In the genomic region with DNA sequence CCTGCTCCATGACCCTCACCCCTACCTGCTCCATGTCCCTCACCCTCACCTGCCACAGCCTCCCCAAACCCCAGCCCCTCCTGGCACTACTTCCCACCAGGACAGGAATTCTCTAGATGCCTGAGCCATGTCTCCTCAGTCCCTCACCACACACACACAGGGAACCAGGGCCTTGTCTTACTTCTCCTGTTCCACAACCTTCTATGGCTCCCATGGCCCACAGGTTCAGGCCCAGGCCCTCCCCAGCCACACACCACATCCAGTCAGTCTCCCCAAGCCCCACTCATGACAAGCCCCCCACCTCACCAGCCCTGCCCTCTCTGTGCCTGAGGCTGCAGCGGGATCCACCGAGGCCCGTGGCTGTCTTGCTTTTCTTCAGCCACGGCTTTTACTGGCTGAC, we compare ENCODE assay signal across 21 cellular contexts. TPM values are rescaled to one million over a fixed set of nuclear protein-coding genes. Genes with fewer than 3 reads are reported as not detected.
DNase-seq lines count a peak whose midpoint lies in the region; ATAC-seq and TF ChIP-seq lines count a peak whose summit lies in the region.
"Had no signal": no experiment of that assay in that cellular context is flagged by ENCODE, and none has a peak within 500 bp of the region (broad histone marks: within the 10 kb centered on the region; RNA-seq: fewer than 3 reads in every experiment).

No MANE protein-coding gene starts in this region.

- peaks cover 10% of the 10 kb centered on the region for H3K27me3 Mint-ChIP-seq in CD4-positive, CD25-positive, alpha-beta regulatory T cell
- peaks cover 2% of the 10 kb centered on the region for H3K27me3 Mint-ChIP-seq in activated T-helper 1 cell treated with anti-CD3 and anti-CD28 coated beads, Interleukin-12 subunit alpha, Interleukin-12 subunit beta, Interleukin-2, Interleukin-4 antibody, amounts not matched to agents 30 ng/mL and 10 ng/mL and 1 ng/mL, durations not matched to agents 14 hours and 24 hours and 36 hours (ENCODE audit: insufficient read depth)
- H3K27me3 Mint-ChIP-seq in nephron progenitor cell (ENCODE audit: low read depth, poor library complexity) (peaks cover 7% of the 10 kb centered on the region), Caco-2 (ENCODE audit: insufficient read depth, unreplicated experiment) (no peaks in the 10 kb centered on the region), glutamatergic neuron (ENCODE audit: unreplicated experiment) (peaks cover 6% of the 10 kb centered on the region)

- peak overlapping the region; percentile 32 to 46 (median 44) for H3K4me3 Mint-ChIP-seq in CD4-positive, CD25-positive, alpha-beta regulatory T cell
- peak overlapping the region; percentile 37 for H3K4me3 Mint-ChIP-seq in activated T-helper 1 cell treated with anti-CD3 and anti-CD28 coated beads, Interleukin-12 subunit alpha, Interleukin-12 subunit beta, Interleukin-2, Interleukin-4 antibody, amounts not matched to agents 30 ng/mL and 10 ng/mL and 1 ng/mL, durations not matched to agents 14 hours and 24 hours and 36 hours
- peak overlapping the region; percentile 38 for H3K4me3 Mint-ChIP-seq in nephron progenitor cell
- no peak overlapping the region for H3K4me3 Mint-ChIP-seq in Caco-2 (ENCODE audit: unreplicated experiment)
- no peak overlapping the region for H3K4me3 Mint-ChIP-seq in glutamatergic neuron (ENCODE audit: unreplicated experiment)

- peaks cover 6% of the 10 kb centered on the region for H3K36me3 Mint-ChIP-seq in CD4-positive, CD25-positive, alpha-beta regulatory T cell
- peaks cover 12% of the 10 kb centered on the region for H3K36me3 Mint-ChIP-seq in activated T-helper 1 cell treated with anti-CD3 and anti-CD28 coated beads, Interleukin-12 subunit alpha, Interleukin-12 subunit beta, Interleukin-2, Interleukin-4 antibody, amounts not matched to agents 30 ng/mL and 10 ng/mL and 1 ng/mL, durations not matched to agents 14 hours and 24 hours and 36 hours (ENCODE audit: low read depth)
- H3K36me3 Mint-ChIP-seq in nephron progenitor cell (ENCODE audit: low read depth) (no peaks in the 10 kb centered on the region), Caco-2 (ENCODE audit: insufficient read depth, unreplicated experiment) (peaks cover 12% of the 10 kb centered on the region), glutamatergic neuron (ENCODE audit: unreplicated experiment) (no peaks in the 10 kb centered on the region)

- H3K27ac ChIP-seq in CD4-positive, CD25-positive, alpha-beta regulatory T cell (ENCODE audit: insufficient read depth, low read length, poor library complexity, severe bottlenecking), result no peak overlapping the region
- no peak overlapping the region for H3K27ac ChIP-seq in DOHH2 (ENCODE audit: low read depth, low read length)
- H3K27ac ChIP-seq: left ventricle myocardium inferior, pancreas, SJSA1, vagina had no signal

- no peak for ATAC-seq in CD4-positive, CD25-positive, alpha-beta regulatory T cell (ENCODE audit: low read depth in 2 of 2)
- no peak for ATAC-seq in stimulated activated naive CD8-positive, alpha-beta T cell treated with anti-CD3 and anti-CD28 coated beads, Interleukin-15, Interleukin-2, amounts not matched to agents 100 U/mL and 50 U/mL, for 24 hours
- ATAC-seq: pancreas, sciatic nerve had no signal

- CTCF ChIA-PET in Caco-2 (lab: Charles Lee), result interaction anchor here (0.6 kb wide), 1 partner anchor 1220 kb away, joined by 3 read pairs; no protein-coding TSS in a partner anchor

- H3K27me3 ChIP-seq in CD4-positive, CD25-positive, alpha-beta regulatory T cell (ENCODE audit: control insufficient read depth, insufficient read depth, low read length), result no peaks in the 10 kb centered on the region
- H3K27me3 ChIP-seq in DOHH2 (ENCODE audit: control insufficient read depth, low read length) (no peaks in the 10 kb centered on the region), Caco-2 (replicated peaks; ENCODE audit: control insufficient read depth, insufficient read depth, low read length) (no peaks in the 10 kb centered on the region)
- H3K27me3 ChIP-seq: pancreas, vagina had no signal

- no peaks in the 10 kb centered on the region for H3K9me2 ChIP-seq in DOHH2 (replicated peaks; ENCODE audit: control insufficient read depth, low read length)

- POLR2A ChIA-PET in Caco-2 (lab: Charles Lee), result no interaction called here

- BruUV-seq in Caco-2 (replicated peaks; lab: Mats Ljungman, UMichigan), result no TSS peak

- H3K4me2 ChIP-seq in DOHH2 (ENCODE audit: low read length), result peak overlapping the region; percentile 18

- peaks cover 0 to 1% (median 0%) of the 10 kb centered on the region in 7 donors for H3K9me3 Mint-ChIP-seq in CD4-positive, CD25-positive, alpha-beta regulatory T cell
- H3K9me3 Mint-ChIP-seq in activated T-helper 1 cell treated with anti-CD3 and anti-CD28 coated beads, Interleukin-12 subunit alpha, Interleukin-12 subunit beta, Interleukin-2, Interleukin-4 antibody, amounts not matched to agents 30 ng/mL and 10 ng/mL and 1 ng/mL, durations not matched to agents 14 hours and 24 hours and 36 hours, result no peaks in the 10 kb centered on the region
- H3K9me3 Mint-ChIP-seq in nephron progenitor cell (no peaks in the 10 kb centered on the region), Caco-2 (ENCODE audit: unreplicated experiment) (no peaks in the 10 kb centered on the region), glutamatergic neuron (ENCODE audit: unreplicated experiment) (peaks cover 7% of the 10 kb centered on the region)

- intact Hi-C loops in activated T-helper 1 cell treated with anti-CD3 and anti-CD28 coated beads, Interleukin-12 subunit alpha, Interleukin-12 subunit beta, Interleukin-2, Interleukin-4 antibody, amounts not matched to agents 30 ng/mL and 10 ng/mL and 1 ng/mL, durations not matched to agents 14 hours and 24 hours and 36 hours (cut with micrococcal nuclease), result loop anchor here (10.0 kb wide), 1 partner anchor 228 kb away; a partner anchor contains a TSS
- intact Hi-C loops in Caco-2 (cut with micrococcal nuclease; ENCODE audit: unreplicated experiment), result no loop called here

- no peak overlapping the region for H3K4me3 ChIP-seq in CD4-positive, CD25-positive, alpha-beta regulatory T cell (ENCODE audit: low read depth, low read length)
- H3K4me3 ChIP-seq in DOHH2 (ENCODE audit: low read length) (no peak overlapping the region), Caco-2 (ENCODE audit: low read depth, low read length) (no peak overlapping the region)
- H3K4me3 ChIP-seq: esophagus squamous epithelium, left ventricle myocardium inferior, pancreas, SJSA1, vagina had no signal

- H3K4me1 Mint-ChIP-seq in CD4-positive, CD25-positive, alpha-beta regulatory T cell, result peaks cover 4 to 50% (median 22%) of the 10 kb centered on the region in 4 donors
- peaks cover 34% of the 10 kb centered on the region for H3K4me1 Mint-ChIP-seq in activated T-helper 1 cell treated with anti-CD3 and anti-CD28 coated beads, Interleukin-12 subunit alpha, Interleukin-12 subunit beta, Interleukin-2, Interleukin-4 antibody, amounts not matched to agents 30 ng/mL and 10 ng/mL and 1 ng/mL, durations not matched to agents 14 hours and 24 hours and 36 hours (ENCODE audit: low read depth)
- H3K4me1 Mint-ChIP-seq in nephron progenitor cell, result peaks cover 42% of the 10 kb centered on the region
- H3K4me1 Mint-ChIP-seq in Caco-2 (ENCODE audit: low read depth, unreplicated experiment), result no peaks in the 10 kb centered on the region
- peaks cover 6% of the 10 kb centered on the region for H3K4me1 Mint-ChIP-seq in glutamatergic neuron (ENCODE audit: low read depth, unreplicated experiment)

- H3K79me2 ChIP-seq in DOHH2 (ENCODE audit: control insufficient read depth, low read length), result peaks cover 15% of the 10 kb centered on the region

- DNase-seq in CD4-positive, CD25-positive, alpha-beta regulatory T cell, result no peak
- no peak for DNase-seq in activated T-helper 1 cell treated with anti-CD3 and anti-CD28 coated beads, Interleukin-12 subunit alpha, Interleukin-12 subunit beta, Interleukin-2, Interleukin-4 antibody, amounts not matched to agents 30 ng/mL and 10 ng/mL and 1 ng/mL, durations not matched to agents 14 hours and 24 hours and 36 hours (ENCODE audit: low spot score)
- DNase-seq in nephron progenitor cell (no peak), Caco-2 (no peak), glutamatergic neuron (no peak)
- no peak for DNase-seq in stimulated activated naive CD8-positive, alpha-beta T cell treated with anti-CD3 and anti-CD28 coated beads, Interleukin-15, Interleukin-2, amounts not matched to agents 100 U/mL and 50 U/mL, for 24 hours
- DNase-seq: activated T-cell treated with anti-CD3 and anti-CD28 coated beads, Interleukin-2, amount 50 U/mL, for 1 hour; amniotic stem cell; BE2C; central memory CD4-positive, alpha-beta T cell; DMS53; effector memory CD4-positive, alpha-beta T cell; esophagus squamous epithelium; left ventricle myocardium inferior; NCI-H1436; pancreas had no signal

- peaks cover 11% of the 10 kb centered on the region for H4K20me1 ChIP-seq in DOHH2 (ENCODE audit: control insufficient read depth, insufficient read depth, low read depth, low read length)

- H3F3A ChIP-seq in DOHH2 (ENCODE audit: control insufficient read depth, insufficient read depth), result peaks cover 9% of the 10 kb centered on the region

- no peak for TF ChIP-seq CTCF in DOHH2 (IDR thresholded peaks at IDR 0.05; ENCODE audit: low read depth, low read length, poor library complexity, severe bottlenecking)
- no peak for TF ChIP-seq CTCF in nephron progenitor cell (IDR thresholded peaks at IDR 0.05)
- no peak for TF ChIP-seq CTCF in Caco-2 (IDR thresholded peaks at IDR 0.05; ENCODE audit: insufficient read depth in 1 of 2, low read depth in 1 of 2, low read length in 1 of 2, severe bottlenecking in 1 of 2, unreplicated experiment in 1 of 2)
- no peak for TF ChIP-seq CTCF in glutamatergic neuron (IDR thresholded peaks at IDR 0.05; ENCODE audit: partially characterized antibody, unreplicated experiment)

- H3K9me3 ChIP-seq in CD4-positive, CD25-positive, alpha-beta regulatory T cell (ENCODE audit: control insufficient read depth in 2 of 2, low read length in 2 of 2), result no peaks in the 10 kb centered on the region
- no peaks in the 10 kb centered on the region; the same call in 1 of the 2 replicates for H3K9me3 ChIP-seq in DOHH2 (ENCODE audit: control insufficient read depth, insufficient read depth, low read length)
- H3K9me3 ChIP-seq in Caco-2, result no peaks in the 10 kb centered on the region
- H3K9me3 ChIP-seq: BE2C, esophagus squamous epithelium, left ventricle myocardium inferior, pancreas, SJSA1, vagina had no signal

- H3K36me3 ChIP-seq in CD4-positive, CD25-positive, alpha-beta regulatory T cell (ENCODE audit: control insufficient read depth, insufficient read depth, low read length), result no peaks in the 10 kb centered on the region
- H3K36me3 ChIP-seq in DOHH2 (ENCODE audit: control insufficient read depth, low read length) (peaks cover 14% of the 10 kb centered on the region), Caco-2 (ENCODE audit: control insufficient read depth, insufficient read depth, low read length) (no peaks in the 10 kb centered on the region)
- H3K36me3 ChIP-seq: BE2C, esophagus squamous epithelium, left ventricle myocardium inferior, pancreas, vagina had no signal

- peak overlapping the region in 1 of 3 donors; percentile 54 for H3K27ac Mint-ChIP-seq in CD4-positive, CD25-positive, alpha-beta regulatory T cell
- H3K27ac Mint-ChIP-seq in activated T-helper 1 cell treated with anti-CD3 and anti-CD28 coated beads, Interleukin-12 subunit alpha, Interleukin-12 subunit beta, Interleukin-2, Interleukin-4 antibody, amounts not matched to agents 30 ng/mL and 10 ng/mL and 1 ng/mL, durations not matched to agents 14 hours and 24 hours and 36 hours, result peak overlapping the region; percentile 34
- no peak overlapping the region for H3K27ac Mint-ChIP-seq in nephron progenitor cell
- H3K27ac Mint-ChIP-seq in Caco-2 (ENCODE audit: unreplicated experiment), result no peak overlapping the region
- no peak overlapping the region for H3K27ac Mint-ChIP-seq in glutamatergic neuron (ENCODE audit: unreplicated experiment)

- H3K4me1 ChIP-seq in CD4-positive, CD25-positive, alpha-beta regulatory T cell (ENCODE audit: control insufficient read depth, insufficient read depth, low read length, poor library complexity, severe bottlenecking), result peaks cover 35% of the 10 kb centered on the region
- H3K4me1 ChIP-seq in DOHH2 (ENCODE audit: control insufficient read depth, low read length) (peaks cover 54% of the 10 kb centered on the region), Caco-2 (peaks cover 1% of the 10 kb centered on the region; the same call in 1 of the 2 replicates)
- H3K4me1 ChIP-seq: BE2C had no signal

RNA-seq across cellular contexts. Expression of a gene that starts 3.1 kb away (rescaled TPM):
- 205 TPM for total RNA-seq in CD4-positive, CD25-positive, alpha-beta regulatory T cell
- polyA plus RNA-seq in CD4-positive, CD25-positive, alpha-beta regulatory T cell, result 100 to 1,000 TPM in 1 of 4 donors, 10 to 100 TPM in 3; 75.5 to 124 (median 89.6) TPM
- total RNA-seq in activated T-helper 1 cell treated with anti-CD3 and anti-CD28 coated beads, Interleukin-12 subunit alpha, Interleukin-12 subunit beta, Interleukin-2, Interleukin-4 antibody, amounts not matched to agents 30 ng/mL and 10 ng/mL and 1 ng/mL, durations not matched to agents 14 hours and 24 hours and 36 hours, result 257 TPM in 2 replicates
- total RNA-seq in Caco-2 (2022) (178 and 199 TPM in 2 replicates), glutamatergic neuron (ENCODE audit: unreplicated experiment) (256 TPM)

RNA-seq across cellular contexts. Expression of a gene that starts 27.1 kb away (rescaled TPM):
- 3.1 TPM for total RNA-seq in CD4-positive, CD25-positive, alpha-beta regulatory T cell
- under 1 TPM; 0.11 to 0.79 (median 0.27) TPM for polyA plus RNA-seq in CD4-positive, CD25-positive, alpha-beta regulatory T cell
- 0.07 and 0.18 TPM in 2 replicates for total RNA-seq in activated T-helper 1 cell treated with anti-CD3 and anti-CD28 coated beads, Interleukin-12 subunit alpha, Interleukin-12 subunit beta, Interleukin-2, Interleukin-4 antibody, amounts not matched to agents 30 ng/mL and 10 ng/mL and 1 ng/mL, durations not matched to agents 14 hours and 24 hours and 36 hours
- 4.2 and 5.0 TPM in 2 replicates for total RNA-seq in Caco-2 (2022)
- total RNA-seq in glutamatergic neuron (ENCODE audit: unreplicated experiment), result 26.7 TPM

RNA-seq across cellular contexts. Expression of a gene that starts 45.3 kb away (rescaled TPM):
- 31.5 TPM for total RNA-seq in CD4-positive, CD25-positive, alpha-beta regulatory T cell
- 100 to 1,000 TPM in 1 of 4 donors, 10 to 100 TPM in 3; 81.1 to 103 (median 94.1) TPM for polyA plus RNA-seq in CD4-positive, CD25-positive, alpha-beta regulatory T cell
- 87.4 and 89.4 TPM in 2 replicates for total RNA-seq in activated T-helper 1 cell treated with anti-CD3 and anti-CD28 coated beads, Interleukin-12 subunit alpha, Interleukin-12 subunit beta, Interleukin-2, Interleukin-4 antibody, amounts not matched to agents 30 ng/mL and 10 ng/mL and 1 ng/mL, durations not matched to agents 14 hours and 24 hours and 36 hours
- total RNA-seq in Caco-2 (2022), result 48.3 and 48.6 TPM in 2 replicates
- 52.5 TPM for total RNA-seq in glutamatergic neuron (ENCODE audit: unreplicated experiment)

RNA-seq across cellular contexts. Expression of a gene that starts 45.4 kb away (rescaled TPM):
- 44.1 TPM for total RNA-seq in CD4-positive, CD25-positive, alpha-beta regulatory T cell
- 10 to 100 TPM; 43.2 to 51.3 (median 46.3) TPM for polyA plus RNA-seq in CD4-positive, CD25-positive, alpha-beta regulatory T cell
- total RNA-seq in activated T-helper 1 cell treated with anti-CD3 and anti-CD28 coated beads, Interleukin-12 subunit alpha, Interleukin-12 subunit beta, Interleukin-2, Interleukin-4 antibody, amounts not matched to agents 30 ng/mL and 10 ng/mL and 1 ng/mL, durations not matched to agents 14 hours and 24 hours and 36 hours, result 21.4 and 22.5 TPM in 2 replicates
- 37.3 and 37.6 TPM in 2 replicates for total RNA-seq in Caco-2 (2022)
- 50.5 TPM for total RNA-seq in glutamatergic neuron (ENCODE audit: unreplicated experiment)

RNA-seq across cellular contexts. Expression of a gene that starts 50.5 kb away (rescaled TPM):
- total RNA-seq in CD4-positive, CD25-positive, alpha-beta regulatory T cell, result not detected
- not detected for polyA plus RNA-seq in CD4-positive, CD25-positive, alpha-beta regulatory T cell
- not detected in 2 replicates for total RNA-seq in activated T-helper 1 cell treated with anti-CD3 and anti-CD28 coated beads, Interleukin-12 subunit alpha, Interleukin-12 subunit beta, Interleukin-2, Interleukin-4 antibody, amounts not matched to agents 30 ng/mL and 10 ng/mL and 1 ng/mL, durations not matched to agents 14 hours and 24 hours and 36 hours
- total RNA-seq in Caco-2 (2022) (not detected in 2 replicates), glutamatergic neuron (ENCODE audit: unreplicated experiment) (not detected)
- total RNA-seq: left ventricle myocardium inferior, MCF 10A, SJSA1 had no signal

Comparison
In these comparisons a context has a peak if more than half of its experiments do, and no peak if none do; other contexts are left out.
1. H3K4me3 Mint-ChIP-seq: peak in CD4-positive, CD25-positive, alpha-beta regulatory T cell (4 of 4), activated T-helper 1 cell treated with anti-CD3 and anti-CD28 coated beads, Interleukin-12 subunit alpha, Interleukin-12 subunit beta, Interleukin-2, Interleukin-4 antibody, amounts not matched to agents 30 ng/mL and 10 ng/mL and 1 ng/mL, durations not matched to agents 14 hours and 24 hours and 36 hours (single experiment) and nephron progenitor cell (single experiment); none in Caco-2 (single experiment) and glutamatergic neuron (single experiment).